8 cellular contexts compared by ENCODE assay signal in genomic region chr7:65980478-65981250, GRCh38.
DNase-seq lines count a peak whose midpoint lies in the region; ATAC-seq and TF ChIP-seq lines count a peak whose summit lies in the region.

No MANE protein-coding gene starts in this region.

- H3K9me3 ChIP-seq in iPS-18c (ENCODE audit: control insufficient read depth, insufficient read depth, low read length): peaks cover 3% of the 10 kb centered on the region

- H3K36me3 Mint-ChIP-seq in activated naive CD8-positive, alpha-beta T cell treated with anti-CD3 and anti-CD28 coated beads, Interleukin-2, amount 50 U/mL, for 24 hours (ENCODE audit: low read depth): peaks cover 14% of the 10 kb centered on the region

- ATAC-seq in HG03060 (IDR thresholded peaks at IDR 0.05; ENCODE audit: low read depth, unreplicated experiment): peak; percentile 64
- peak; percentile 67 for ATAC-seq in activated naive CD8-positive, alpha-beta T cell treated with anti-CD3 and anti-CD28 coated beads, Interleukin-2, amount 50 U/mL, for 24 hours

- H3K27ac Mint-ChIP-seq in activated naive CD8-positive, alpha-beta T cell treated with anti-CD3 and anti-CD28 coated beads, Interleukin-2, amount 50 U/mL, for 24 hours: peak overlapping the region; percentile 86

- H3K27me3 Mint-ChIP-seq in activated naive CD8-positive, alpha-beta T cell treated with anti-CD3 and anti-CD28 coated beads, Interleukin-2, amount 50 U/mL, for 24 hours: no peaks in the 10 kb centered on the region

- H3K9me3 Mint-ChIP-seq in activated naive CD8-positive, alpha-beta T cell treated with anti-CD3 and anti-CD28 coated beads, Interleukin-2, amount 50 U/mL, for 24 hours: no peaks in the 10 kb centered on the region

- DNase-seq in activated naive CD4-positive, alpha-beta T cell treated with Interleukin-2 at 50 U/mL for 16 hours: peak; percentile 39
- DNase-seq in activated naive CD4-positive, alpha-beta T cell (lab: John Stamatoyannopoulos, UW): no peak
- DNase-seq in RWPE1 (ENCODE audit: low spot score) (no peak), NCI-H446 (lab: John Stamatoyannopoulos, UW) (no peak)
- peak; percentile 63 for DNase-seq in activated naive CD8-positive, alpha-beta T cell treated with anti-CD3 and anti-CD28 coated beads, Interleukin-2, amount 50 U/mL, for 24 hours
- DNase-seq in stimulated activated CD4-positive, alpha-beta T cell treated with anti-CD3 and anti-CD28 coated beads, Interleukin-2, amount 100 ng/mL, for 48 hours: peak; percentile 24 to 38

- peak overlapping the region; percentile 90; the same call in 1 of the 2 replicates for H3K4me3 ChIP-seq in iPS-18c (ENCODE audit: insufficient read depth, low read depth, low read length)

- H3K4me3 Mint-ChIP-seq in activated naive CD8-positive, alpha-beta T cell treated with anti-CD3 and anti-CD28 coated beads, Interleukin-2, amount 50 U/mL, for 24 hours: peak overlapping the region; percentile 87

- CTCF ChIA-PET in RWPE1 (lab: Yijun Ruan, JAX): interaction anchor here (0.9 kb wide), 1 partner anchor 258 kb away, joined by 6 read pairs; no protein-coding TSS in a partner anchor

- peak overlapping the region; percentile 80 for H3K27ac ChIP-seq in RWPE1

- H3K4me1 Mint-ChIP-seq in activated naive CD8-positive, alpha-beta T cell treated with anti-CD3 and anti-CD28 coated beads, Interleukin-2, amount 50 U/mL, for 24 hours: peaks cover 16% of the 10 kb centered on the region

- POLR2A ChIA-PET in RWPE1 (lab: Yijun Ruan, JAX; ENCODE audit: low non-redundant PET): interaction anchor here (0.7 kb wide), 1 partner anchor 186 kb away, joined by 4 read pairs; no protein-coding TSS in a partner anchor

- TF ChIP-seq CTCF in RWPE1 (conservative IDR thresholded peaks at IDR 0.05; ENCODE audit: low read depth): no peak

Comparison
In these comparisons a context has a peak if more than half of its experiments do, and no peak if none do; other contexts are left out.
1. DNase-seq: peak in activated naive CD4-positive, alpha-beta T cell treated with Interleukin-2 at 50 U/mL for 16 hours (single experiment), activated naive CD8-positive, alpha-beta T cell treated with anti-CD3 and anti-CD28 coated beads, Interleukin-2, amount 50 U/mL, for 24 hours (single experiment) and stimulated activated CD4-positive, alpha-beta T cell treated with anti-CD3 and anti-CD28 coated beads, Interleukin-2, amount 100 ng/mL, for 48 hours (2 of 2); none in activated naive CD4-positive, alpha-beta T cell (0 of 4), RWPE1 (single experiment) and NCI-H446 (0 of 2).